Comparison of ENCODE assay signal across 1 cellular context in the genomic region with DNA sequence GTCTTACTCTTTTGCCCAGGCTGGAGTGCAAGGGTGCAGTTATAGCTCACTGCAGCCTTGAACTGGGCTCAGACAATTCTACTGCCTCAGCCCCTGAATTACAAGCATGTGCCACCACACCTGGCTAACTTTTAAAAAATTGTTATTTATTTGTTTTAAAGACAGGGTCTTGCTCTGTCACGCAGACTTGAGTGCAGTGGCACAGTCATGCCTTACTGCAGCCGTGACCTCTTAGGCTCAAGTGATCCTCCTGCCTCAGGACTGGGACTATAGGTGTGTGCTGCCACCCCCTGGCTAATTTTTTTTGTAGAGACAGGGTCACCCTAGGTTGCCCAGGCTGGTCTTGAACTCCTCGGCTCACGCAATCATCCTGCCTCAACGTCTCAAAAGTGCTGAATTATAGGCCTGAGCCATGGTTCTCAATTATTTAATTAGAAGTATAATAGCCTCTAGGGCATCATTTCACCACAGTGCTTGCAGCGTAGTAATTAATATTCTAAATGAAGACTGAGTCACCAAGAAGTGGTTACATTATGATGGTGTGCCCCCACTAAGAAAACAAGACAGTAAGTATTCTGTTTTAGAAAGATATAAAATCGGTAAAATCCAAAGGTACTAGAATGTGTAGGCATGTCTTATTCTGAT.
TF ChIP-seq lines count a peak whose summit lies in the region.

No MANE protein-coding gene starts in this region.

TF ChIP-seq in SK-N-SH treated with all-trans-retinoic acid at 6 μM for 48 hours, 23 proteins besides CTCF, POLR2A, EP300 and RAD21 (continued from another document):
- TF ChIP-seq TOX (CRISPR knock-in tag; IDR thresholded peaks at IDR 0.05; ENCODE audit: borderline replicate concordance) = no peak
